1 cellular context compared by ENCODE assay signal in the genomic region with DNA sequence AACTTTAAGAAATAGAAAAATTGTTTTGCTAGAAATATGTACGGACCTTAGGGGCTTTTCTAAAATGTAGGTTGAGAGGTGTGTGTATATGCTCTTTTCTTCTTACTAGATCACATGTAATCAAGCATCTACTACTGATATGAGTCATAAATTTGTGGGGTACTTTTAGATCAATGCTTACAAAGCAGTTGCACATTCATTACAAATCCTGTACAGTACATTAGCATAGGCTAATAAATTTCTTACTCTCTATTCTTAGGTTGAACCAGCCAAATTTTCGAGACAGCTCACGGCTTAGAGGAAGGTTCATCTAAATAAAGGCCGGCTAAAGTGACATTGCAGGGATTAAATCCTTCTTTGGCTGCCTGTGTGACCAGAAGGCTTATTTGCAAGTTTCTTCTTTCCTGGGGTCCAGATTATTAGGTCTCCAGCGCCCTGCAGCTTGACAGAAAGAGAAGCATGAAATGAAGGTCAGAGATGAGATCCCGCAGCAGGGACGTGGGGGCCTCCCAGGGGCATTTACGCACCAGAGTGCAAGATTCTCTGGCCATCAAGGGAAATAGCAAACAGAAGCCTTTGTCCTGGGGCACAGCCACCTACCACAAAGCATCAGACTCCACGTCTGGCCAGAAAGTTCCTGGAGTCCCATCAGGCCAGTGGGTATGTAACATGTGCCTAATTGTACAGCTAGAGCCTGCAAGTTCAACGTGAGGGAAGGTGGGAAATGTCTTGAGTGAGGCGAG.
TF ChIP-seq lines count a peak whose summit lies in the region.

No MANE protein-coding gene starts in this region.

TF ChIP-seq in GM12878, 131 proteins besides CTCF, POLR2A, EP300 and RAD21 (continued from another document and continues in another):
- TF ChIP-seq IRF5 (IDR thresholded peaks at IDR 0.05; ENCODE audit: borderline replicate concordance) (no peak), IRF4 (IDR thresholded peaks at IDR 0.05; ENCODE audit: low read depth, low read length) (peak; percentile 97), CBX3 (IDR thresholded peaks at IDR 0.05; ENCODE audit: borderline replicate concordance, low read depth) (no peak), SMAD1 (IDR thresholded peaks at IDR 0.05; ENCODE audit: low read depth, partially characterized antibody) (no peak), NFIC (IDR thresholded peaks at IDR 0.05; ENCODE audit: low read depth, low read length) (peak; percentile 86), CEBPZ (IDR thresholded peaks at IDR 0.05; ENCODE audit: low read depth, low read length) (no peak), BCL3 (IDR thresholded peaks at IDR 0.05; ENCODE audit: borderline replicate concordance, insufficient read depth, low read depth, low read length, poor library complexity, severe bottlenecking) (peak; percentile 60), BMI1 (IDR thresholded peaks at IDR 0.05; ENCODE audit: borderline replicate concordance) (no peak), CEBPB (IDR thresholded peaks at IDR 0.05; ENCODE audit: borderline replicate concordance in 1 of 2, low read depth in 2 of 2, low read length in 2 of 2) (peak in 1 of 2 experiments; percentile 55; a peak in 1 of 4 replicates), TBL1XR1 (IDR thresholded peaks at IDR 0.05; ENCODE audit: low read depth, low read length) (0 out of 2 replicates have a peak, but pooled peaks have one; percentile 29), BHLHE40 (IDR thresholded peaks at IDR 0.05; ENCODE audit: borderline replicate concordance in 1 of 2, low read depth in 2 of 2, low read length in 1 of 2) (peak; percentile 73 to 86), HDAC6 (IDR thresholded peaks at IDR 0.05; ENCODE audit: unreplicated experiment) (no peak), RUNX3 (IDR thresholded peaks at IDR 0.05; ENCODE audit: low read length) (peak; percentile 73; the same call in 1 of the 2 replicates), TCF7 (IDR thresholded peaks at IDR 0.05; ENCODE audit: borderline replicate concordance) (peak; percentile 85), STAT1 (conservative IDR thresholded peaks at IDR 0.05) (0 out of 2 replicates have a peak, but pooled peaks have one; percentile 30), BACH1 (IDR thresholded peaks at IDR 0.05; ENCODE audit: borderline replicate concordance) (peak; percentile 72; the same call in 1 of the 2 replicates), ATF2 (IDR thresholded peaks at IDR 0.05; ENCODE audit: low read length) (peak; percentile 95), RFX5 (IDR thresholded peaks at IDR 0.05; ENCODE audit: low read depth, low read length) (no peak), FOXM1 (IDR thresholded peaks at IDR 0.05; ENCODE audit: low read depth, low read length) (peak; percentile 84; the same call in 1 of the 2 replicates), WRNIP1 (IDR thresholded peaks at IDR 0.05; ENCODE audit: borderline replicate concordance, low read depth, low read length) (no peak), IKZF2 (IDR thresholded peaks at IDR 0.05) (peak; percentile 45 to 70; a peak in 3 of 4 replicates), GABPA (IDR thresholded peaks at IDR 0.05; ENCODE audit: low read depth) (peak; percentile 42; the same call in 1 of the 2 replicates), MTA2 (IDR thresholded peaks at IDR 0.05; ENCODE audit: low read depth) (peak; percentile 84), MEF2B (IDR thresholded peaks at IDR 0.05; ENCODE audit: partially characterized antibody, poor library complexity, severe bottlenecking) (peak; percentile 68), KAT2A (conservative IDR thresholded peaks at IDR 0.05; ENCODE audit: control insufficient read depth, low read depth, low read length) (no peak), JUND (IDR thresholded peaks at IDR 0.05; ENCODE audit: low read depth, low read length) (peak; percentile 88; the same call in 1 of the 2 replicates), ZNF622 (IDR thresholded peaks at IDR 0.05) (no peak), ZNF687 (IDR thresholded peaks at IDR 0.05) (no peak), ZNF24 (IDR thresholded peaks at IDR 0.05) (peak; percentile 46; the same call in 1 of the 2 replicates), SIX5 (IDR thresholded peaks at IDR 0.05; ENCODE audit: low read depth, low read length, severe bottlenecking) (no peak)
- TF ChIP-seq, protein P1, sequence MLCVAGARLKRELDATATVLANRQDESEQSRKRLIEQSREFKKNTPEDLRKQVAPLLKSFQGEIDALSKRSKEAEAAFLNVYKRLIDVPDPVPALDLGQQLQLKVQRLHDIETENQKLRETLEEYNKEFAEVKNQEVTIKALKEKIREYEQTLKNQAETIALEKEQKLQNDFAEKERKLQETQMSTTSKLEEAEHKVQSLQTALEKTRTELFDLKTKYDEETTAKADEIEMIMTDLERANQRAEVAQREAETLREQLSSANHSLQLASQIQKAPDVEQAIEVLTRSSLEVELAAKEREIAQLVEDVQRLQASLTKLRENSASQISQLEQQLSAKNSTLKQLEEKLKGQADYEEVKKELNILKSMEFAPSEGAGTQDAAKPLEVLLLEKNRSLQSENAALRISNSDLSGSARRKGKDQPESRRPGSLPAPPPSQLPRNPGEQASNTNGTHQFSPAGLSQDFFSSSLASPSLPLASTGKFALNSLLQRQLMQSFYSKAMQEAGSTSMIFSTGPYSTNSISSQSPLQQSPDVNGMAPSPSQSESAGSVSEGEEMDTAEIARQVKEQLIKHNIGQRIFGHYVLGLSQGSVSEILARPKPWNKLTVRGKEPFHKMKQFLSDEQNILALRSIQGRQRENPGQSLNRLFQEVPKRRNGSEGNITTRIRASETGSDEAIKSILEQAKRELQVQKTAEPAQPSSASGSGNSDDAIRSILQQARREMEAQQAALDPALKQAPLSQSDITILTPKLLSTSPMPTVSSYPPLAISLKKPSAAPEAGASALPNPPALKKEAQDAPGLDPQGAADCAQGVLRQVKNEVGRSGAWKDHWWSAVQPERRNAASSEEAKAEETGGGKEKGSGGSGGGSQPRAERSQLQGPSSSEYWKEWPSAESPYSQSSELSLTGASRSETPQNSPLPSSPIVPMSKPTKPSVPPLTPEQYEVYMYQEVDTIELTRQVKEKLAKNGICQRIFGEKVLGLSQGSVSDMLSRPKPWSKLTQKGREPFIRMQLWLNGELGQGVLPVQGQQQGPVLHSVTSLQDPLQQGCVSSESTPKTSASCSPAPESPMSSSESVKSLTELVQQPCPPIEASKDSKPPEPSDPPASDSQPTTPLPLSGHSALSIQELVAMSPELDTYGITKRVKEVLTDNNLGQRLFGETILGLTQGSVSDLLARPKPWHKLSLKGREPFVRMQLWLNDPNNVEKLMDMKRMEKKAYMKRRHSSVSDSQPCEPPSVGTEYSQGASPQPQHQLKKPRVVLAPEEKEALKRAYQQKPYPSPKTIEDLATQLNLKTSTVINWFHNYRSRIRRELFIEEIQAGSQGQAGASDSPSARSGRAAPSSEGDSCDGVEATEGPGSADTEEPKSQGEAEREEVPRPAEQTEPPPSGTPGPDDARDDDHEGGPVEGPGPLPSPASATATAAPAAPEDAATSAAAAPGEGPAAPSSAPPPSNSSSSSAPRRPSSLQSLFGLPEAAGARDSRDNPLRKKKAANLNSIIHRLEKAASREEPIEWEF (IDR thresholded peaks at IDR 0.05; ENCODE audit: insufficient replicate concordance, low read depth, low read length) = peak; percentile 83
